In the genomic region with DNA sequence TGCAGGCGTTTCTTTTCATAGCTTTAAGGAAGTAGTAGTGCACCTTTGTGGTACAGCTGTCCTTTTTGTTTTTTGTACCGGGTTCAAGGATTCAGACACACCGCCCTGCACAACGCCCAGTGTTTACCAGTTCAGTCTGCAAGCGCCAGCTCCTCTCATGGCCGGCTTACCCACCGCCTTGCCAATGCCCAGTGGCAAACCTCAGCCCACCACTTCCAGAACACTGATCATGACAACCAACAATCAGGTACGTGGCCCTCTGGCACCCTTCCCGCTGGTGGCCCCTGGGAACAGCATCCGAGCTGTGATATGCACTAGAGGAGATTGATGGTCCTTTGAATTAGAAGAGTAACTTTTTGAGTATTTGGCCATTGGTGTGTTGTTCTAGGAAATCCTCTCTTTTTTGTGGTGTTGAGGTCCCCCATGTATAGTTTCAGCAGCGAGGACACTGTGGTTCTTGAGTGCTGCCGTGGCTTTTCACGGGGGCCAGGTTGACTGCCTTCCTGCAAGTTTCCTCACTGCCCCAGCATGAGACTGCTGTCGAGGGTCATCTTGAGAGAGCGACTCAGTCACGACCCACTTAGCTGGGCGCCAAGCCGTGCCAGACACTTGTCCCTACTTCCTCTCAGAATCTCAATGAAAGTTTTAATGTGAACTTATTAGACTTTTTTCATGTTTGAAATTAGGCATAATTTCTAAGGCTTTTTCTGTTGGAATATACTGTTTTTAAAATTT, we compare ENCODE assay signal across 32 cellular contexts.
"Had no signal": no experiment of that assay in that cellular context is flagged by ENCODE, and none has a peak within 500 bp of the region (broad histone marks: within the 10 kb centered on the region; RNA-seq: fewer than 3 reads in every experiment).

No MANE protein-coding gene starts in this region.

- H3K27me3 ChIP-seq: ascending aorta, cardiac muscle cell, colonic mucosa, dorsolateral prefrontal cortex, gastroesophageal sphincter, right atrium auricular region, upper lobe of left lung had no signal

- H3K4me3 ChIP-seq: ascending aorta, cardiac muscle cell, colonic mucosa, dorsolateral prefrontal cortex, gastroesophageal sphincter, right atrium auricular region, thoracic aorta, upper lobe of left lung had no signal

- H3K4me3 Mint-ChIP-seq: activated CD4-positive, alpha-beta memory T cell treated with anti-CD3 and anti-CD28 coated beads for 36 hours; activated naive CD8-positive, alpha-beta T cell; activated T-cell treated with anti-CD3 and anti-CD28 coated beads, Interleukin-2, amount 50 U/mL, for 72 hours; brain; effector memory CD8-positive, alpha-beta T cell; naive thymus-derived CD4-positive, alpha-beta T cell; neural crest cell; T-helper 17 cell had no signal

- H3K4me1 Mint-ChIP-seq: neural crest cell had no signal

- H3K27ac ChIP-seq: ascending aorta, cardiac muscle cell, colonic mucosa, dorsolateral prefrontal cortex, gastroesophageal sphincter, parathyroid adenoma, right atrium auricular region, thoracic aorta, upper lobe of left lung, WERI-Rb-1 had no signal

- H2AFZ ChIP-seq: parathyroid adenoma had no signal

- H3K9ac ChIP-seq: parathyroid adenoma had no signal

- DNase-seq: activated CD4-positive, alpha-beta memory T cell treated with anti-CD3 and anti-CD28 coated beads for 36 hours; activated CD4-positive, alpha-beta T cell treated with anti-CD3 and anti-CD28 coated beads for 48 hours; activated gamma-delta T cell; activated T-cell treated with anti-CD3 and anti-CD28 coated beads, Interleukin-2, amount 50 U/mL, for 72 hours; cerebellar nuclear complex; colonic mucosa; effector memory CD8-positive, alpha-beta T cell; hippocampal formation; kidney; left colon; mammary epithelial cell; midbrain; naive thymus-derived CD4-positive, alpha-beta T cell; occipital lobe; stimulated activated CD4-positive, alpha-beta T cell treated with anti-CD3 and anti-CD28 coated beads, Interleukin-2, amount 100 ng/mL, for 48 hours; stimulated activated naive CD8-positive, alpha-beta T cell treated with anti-CD3 and anti-CD28 coated beads, Interleukin-15, Interleukin-2, amounts not matched to agents 100 U/mL and 50 U/mL, for 24 hours; T-helper 17 cell; T1000; upper lobe of left lung; WERI-Rb-1 had no signal

- H3K9me3 Mint-ChIP-seq: activated CD4-positive, alpha-beta memory T cell treated with anti-CD3 and anti-CD28 coated beads for 36 hours; activated T-cell treated with anti-CD3 and anti-CD28 coated beads, Interleukin-2, amount 50 U/mL, for 72 hours; brain; effector memory CD8-positive, alpha-beta T cell; naive thymus-derived CD4-positive, alpha-beta T cell; neural crest cell had no signal

- ATAC-seq: activated CD4-positive, CD25-positive, alpha-beta regulatory T cell treated with anti-CD3 and anti-CD28 coated beads, Interleukin-2, amount 50 U/mL, for 24 hours; activated T-cell treated with anti-CD3 and anti-CD28 coated beads, Interleukin-2, amount 50 U/mL, for 72 hours; effector memory CD8-positive, alpha-beta T cell; gastroesophageal sphincter; left colon; naive thymus-derived CD4-positive, alpha-beta T cell; SK-N-SH treated with all-trans-retinoic acid at 6 μM for 48 hours; stimulated activated naive CD8-positive, alpha-beta T cell treated with anti-CD3 and anti-CD28 coated beads, Interleukin-15, Interleukin-2, amounts not matched to agents 100 U/mL and 50 U/mL, for 24 hours; T-helper 17 cell had no signal

- H3K27ac Mint-ChIP-seq: activated CD4-positive, alpha-beta memory T cell treated with anti-CD3 and anti-CD28 coated beads for 36 hours; activated naive CD8-positive, alpha-beta T cell; activated T-cell treated with anti-CD3 and anti-CD28 coated beads, Interleukin-2, amount 50 U/mL, for 72 hours; effector memory CD8-positive, alpha-beta T cell; naive thymus-derived CD4-positive, alpha-beta T cell; T-helper 17 cell had no signal

- H3K27me3 Mint-ChIP-seq: activated CD4-positive, alpha-beta memory T cell treated with anti-CD3 and anti-CD28 coated beads for 36 hours; activated naive CD8-positive, alpha-beta T cell; brain; effector memory CD8-positive, alpha-beta T cell; naive thymus-derived CD4-positive, alpha-beta T cell; T-helper 17 cell had no signal

- H3K9me3 ChIP-seq: ascending aorta, colonic mucosa, gastroesophageal sphincter, right atrium auricular region, thoracic aorta, upper lobe of left lung had no signal

- H3K4me1 ChIP-seq: colonic mucosa, parathyroid adenoma, right atrium auricular region, upper lobe of left lung had no signal
